Comparison of ENCODE assay signal across 11 cellular contexts in genomic region chr11:19919050-19919561, GRCh38.
DNase-seq lines count a peak whose midpoint lies in the region; ATAC-seq and TF ChIP-seq lines count a peak whose summit lies in the region.
"Had no signal": no experiment of that assay in that cellular context is flagged by ENCODE, and none has a peak within 500 bp of the region (broad histone marks: within the 10 kb centered on the region; RNA-seq: fewer than 3 reads in every experiment).

No MANE protein-coding gene starts in this region.

- no TSS peak for BruUV-seq in Calu3 (replicated peaks; lab: Mats Ljungman, UMichigan)

- H3K36me3 Mint-ChIP-seq in Calu3 (ENCODE audit: insufficient read depth, unreplicated experiment): peaks cover 6% of the 10 kb centered on the region
- H3K36me3 Mint-ChIP-seq: activated naive CD4-positive, alpha-beta T cell treated with anti-CD3 and anti-CD28 coated beads, Interleukin-2, amount 10 ng/mL, durations not matched to agents 7 days and 5 days had no signal

- TF ChIP-seq CTCF in Calu3 (IDR thresholded peaks at IDR 0.05; ENCODE audit: unreplicated experiment) (no peak), fibroblast of lung (conservative IDR thresholded peaks at IDR 0.05 in 1 of 2, IDR thresholded peaks at IDR 0.05 in 1 of 2; ENCODE audit: low read depth in 1 of 2, low read length in 2 of 2) (no peak), psoas muscle (IDR thresholded peaks at IDR 0.05) (no peak)

- no peaks in the 10 kb centered on the region for H4K20me1 ChIP-seq in fibroblast of lung (ENCODE audit: control insufficient read depth, extremely low read depth, insufficient read depth, low read length)

- H3K27me3 ChIP-seq in fibroblast of lung (ENCODE audit: control insufficient read depth, insufficient read depth, low read length) (no peaks in the 10 kb centered on the region), psoas muscle (ENCODE audit: insufficient read depth in 3 of 3, low read length in 2 of 3) (no peaks in the 10 kb centered on the region)

- DNase-seq in Calu3 (peak; percentile 58), RPMI7951 (ENCODE audit: low read depth) (peak; percentile 97), fibroblast of lung (ENCODE audit: low read depth in 2 of 2) (peak; percentile 96 to 100), psoas muscle (no peak), activated gamma-delta T cell (lab: John Stamatoyannopoulos, UW) (no peak), Kasumi-1 (lab: John Stamatoyannopoulos, UW) (no peak), iPS-NIHi7 (ENCODE audit: extremely low spot score) (no peak)
- DNase-seq: activated naive CD4-positive, alpha-beta T cell treated with anti-CD3 and anti-CD28 coated beads, Interleukin-2, amount 10 ng/mL, durations not matched to agents 7 days and 5 days; kidney; SHP77 had no signal

- peaks cover 2% of the 10 kb centered on the region for H3K36me3 ChIP-seq in fibroblast of lung (ENCODE audit: control insufficient read depth, insufficient read depth, low read length)
- no peaks in the 10 kb centered on the region for H3K36me3 ChIP-seq in psoas muscle (ENCODE audit: insufficient read depth in 1 of 2, low read depth in 1 of 2)

- no peak overlapping the region for H3K9ac ChIP-seq in fibroblast of lung (ENCODE audit: insufficient read depth, low read length)

- intact Hi-C loops in Calu3 (cut with micrococcal nuclease; ENCODE audit: unreplicated experiment): no loop called here
- intact Hi-C loops in psoas muscle (cut with DNase I): no loop called here

- peaks cover 11% of the 10 kb centered on the region for H3K4me1 ChIP-seq in fibroblast of lung (ENCODE audit: control insufficient read depth, extremely low read depth, insufficient read depth, low read length)
- no peaks in the 10 kb centered on the region for H3K4me1 ChIP-seq in psoas muscle

- peak overlapping the region; percentile 68 for H3K27ac Mint-ChIP-seq in Calu3 (ENCODE audit: unreplicated experiment)
- H3K27ac Mint-ChIP-seq: activated naive CD4-positive, alpha-beta T cell treated with anti-CD3 and anti-CD28 coated beads, Interleukin-2, amount 10 ng/mL, durations not matched to agents 7 days and 5 days had no signal

- no peak overlapping the region for H2AFZ ChIP-seq in fibroblast of lung (ENCODE audit: low read length)

- CTCF ChIA-PET in Calu3 (lab: Charles Lee): interaction anchor here (0.6 to 1.6 kb wide), 9 partner anchors 13 to 372 kb away, joined by 3 to 9 read pairs (median 3); no protein-coding TSS in a partner anchor

- H3K4me2 ChIP-seq in fibroblast of lung (ENCODE audit: extremely low read depth, insufficient read depth, low read length): no peak overlapping the region

- H3K9me3 ChIP-seq in fibroblast of lung (ENCODE audit: control insufficient read depth, insufficient read depth, low read depth, low read length) (no peaks in the 10 kb centered on the region), psoas muscle (no peaks in the 10 kb centered on the region)

- H3K9me3 Mint-ChIP-seq in Calu3 (ENCODE audit: low read depth, unreplicated experiment): no peaks in the 10 kb centered on the region
- H3K9me3 Mint-ChIP-seq: activated naive CD4-positive, alpha-beta T cell treated with anti-CD3 and anti-CD28 coated beads, Interleukin-2, amount 10 ng/mL, durations not matched to agents 7 days and 5 days had no signal

- ATAC-seq in psoas muscle (peak; percentile 37 to 85 (median 66)), GM19023 (IDR thresholded peaks at IDR 0.05; ENCODE audit: unreplicated experiment) (no peak)

- peak overlapping the region; percentile 13 for H3K4me3 Mint-ChIP-seq in Calu3 (ENCODE audit: low read depth, unreplicated experiment)
- H3K4me3 Mint-ChIP-seq: activated naive CD4-positive, alpha-beta T cell treated with anti-CD3 and anti-CD28 coated beads, Interleukin-2, amount 10 ng/mL, durations not matched to agents 7 days and 5 days had no signal

- H3K79me2 ChIP-seq in fibroblast of lung (ENCODE audit: control insufficient read depth, insufficient read depth, low read length): peaks cover 4% of the 10 kb centered on the region

- H3K27ac ChIP-seq in fibroblast of lung (ENCODE audit: insufficient read depth, low read length): peak overlapping the region; percentile 41
- H3K27ac ChIP-seq in psoas muscle: no peak overlapping the region

- H3K4me3 ChIP-seq in fibroblast of lung (replicated peaks in 1 of 4; ENCODE audit: control extremely low read depth in 1 of 4, insufficient read depth in 1 of 4, low read depth in 3 of 4, low read length in 4 of 4) (no peak overlapping the region), psoas muscle (no peak overlapping the region)

- H3K27me3 Mint-ChIP-seq in Calu3 (ENCODE audit: unreplicated experiment): no peaks in the 10 kb centered on the region

- 73 to 84% (median 79%) methylated on average over 7 of the region's 7 CpGs for WGBS in psoas muscle, 3 donors

- H3K4me1 Mint-ChIP-seq in Calu3 (ENCODE audit: low read depth, unreplicated experiment): peaks cover 27% of the 10 kb centered on the region
- H3K4me1 Mint-ChIP-seq: activated naive CD4-positive, alpha-beta T cell treated with anti-CD3 and anti-CD28 coated beads, Interleukin-2, amount 10 ng/mL, durations not matched to agents 7 days and 5 days had no signal

Comparison
In these comparisons a context has a peak if more than half of its experiments do, and no peak if none do; other contexts are left out.
1. DNase-seq: peak in Calu3 (single experiment), RPMI7951 (single experiment) and fibroblast of lung (2 of 2); none in psoas muscle (0 of 2), activated gamma-delta T cell (single experiment), Kasumi-1 (0 of 2) and iPS-NIHi7 (single experiment).